ENCODE assay signal across 1 cellular context in the genomic region with DNA sequence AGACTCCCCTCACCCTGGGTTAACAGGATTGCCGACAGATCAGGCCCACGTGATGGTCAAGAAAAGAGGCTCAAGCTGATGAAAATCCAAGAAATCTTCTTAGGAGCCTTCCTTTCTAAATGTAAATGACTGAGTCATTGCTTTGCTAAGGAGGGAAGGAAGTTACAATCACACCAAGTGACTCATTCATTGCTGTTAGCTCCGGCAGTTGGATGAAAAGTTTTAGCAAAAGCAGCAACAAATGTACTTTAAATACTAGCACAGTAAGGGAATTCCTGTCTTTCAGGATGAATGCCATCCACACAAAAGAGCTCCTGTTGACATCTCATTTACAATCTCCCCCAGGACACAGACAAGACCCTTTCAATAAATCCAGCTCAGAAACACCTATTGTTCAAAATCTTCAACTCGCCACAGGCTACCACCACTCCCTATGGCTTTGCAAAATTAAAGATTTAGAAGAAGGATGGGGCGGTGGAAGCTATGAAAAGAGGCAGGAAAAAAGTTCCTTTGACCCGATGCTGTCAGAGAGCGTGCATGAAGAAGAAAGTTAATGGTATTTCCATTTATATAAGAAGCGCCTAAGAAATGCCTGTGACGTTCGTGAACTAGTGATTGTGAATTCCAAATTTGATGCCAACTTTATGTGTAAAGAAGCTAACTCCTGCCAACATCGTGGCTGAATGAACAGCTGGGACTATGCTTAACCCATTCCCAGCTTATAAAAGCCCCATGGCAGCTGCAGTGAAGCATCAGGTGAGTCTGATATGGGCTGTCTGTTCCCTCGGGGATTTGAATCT.
A peak's percentile ranks its signal among the peaks of the same experiment; 100 is the strongest.
TF ChIP-seq lines count a peak whose summit lies in the region.

No MANE protein-coding gene starts in this region.

TF ChIP-seq in Ishikawa, 13 proteins besides CTCF, POLR2A, EP300 and RAD21 (continued from another document):
- TF ChIP-seq MAX (IDR thresholded peaks at IDR 0.05) (peak; percentile 1; the same call in 1 of the 2 replicates), CEBPB (IDR thresholded peaks at IDR 0.05) (no peak), NFIC (IDR thresholded peaks at IDR 0.05) (peak; percentile 65), REST (IDR thresholded peaks at IDR 0.05; ENCODE audit: low read depth) (no peak)
